ENCODE assay signal across 10 cellular contexts in the genomic region with DNA sequence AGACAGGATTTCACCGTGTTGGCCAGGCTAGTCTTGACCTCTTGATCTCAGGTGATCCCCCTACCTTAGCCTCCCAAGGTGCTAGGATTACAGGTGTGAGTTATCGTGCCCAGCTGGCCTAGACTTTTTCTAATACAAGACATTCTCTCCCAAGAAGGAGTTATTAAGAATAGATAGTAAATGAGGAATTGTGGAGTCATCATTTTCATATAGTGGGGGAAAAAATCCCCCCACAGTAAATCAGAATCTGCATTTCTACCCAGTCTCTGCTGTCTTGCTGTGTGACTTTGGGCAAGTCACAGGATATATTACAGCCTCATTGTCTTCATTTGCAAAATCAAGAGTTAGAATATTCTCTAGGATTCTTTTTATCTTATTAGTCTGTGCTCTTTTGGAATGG. TPM values are rescaled to one million over a fixed set of nuclear protein-coding genes. Genes with fewer than 3 reads are reported as not detected.
"Had no signal": no experiment of that assay in that cellular context is flagged by ENCODE, and none has a peak within 500 bp of the region (broad histone marks: within the 10 kb centered on the region; RNA-seq: fewer than 3 reads in every experiment).

No MANE protein-coding gene starts in this region.

- H2AFZ ChIP-seq: GM23248 had no signal

- FAIRE-seq: H54 had no signal

- DNase-seq: GM23248, HCEC 1CT, Kasumi-1, KG1 had no signal

- H3K4me3 ChIP-seq: GM23248 had no signal

- H3K9ac ChIP-seq: GM23248 had no signal

- H3K27ac ChIP-seq: GM23248, HL-60 had no signal

RNA-seq across cellular contexts. Expression of a gene that starts 21.6 kb away (rescaled TPM):
- total RNA-seq: GM23248, H1, H9, HT1080 had no signal
- polyA plus RNA-seq: GM23248, H1, IgD-negative memory B cell had no signal

RNA-seq across cellular contexts. Expression of a gene that starts 48.4 kb away (rescaled TPM):
- total RNA-seq: GM23248, H1, HT1080 had no signal
- polyA plus RNA-seq: GM23248, IgD-negative memory B cell had no signal
